In the genomic region with DNA sequence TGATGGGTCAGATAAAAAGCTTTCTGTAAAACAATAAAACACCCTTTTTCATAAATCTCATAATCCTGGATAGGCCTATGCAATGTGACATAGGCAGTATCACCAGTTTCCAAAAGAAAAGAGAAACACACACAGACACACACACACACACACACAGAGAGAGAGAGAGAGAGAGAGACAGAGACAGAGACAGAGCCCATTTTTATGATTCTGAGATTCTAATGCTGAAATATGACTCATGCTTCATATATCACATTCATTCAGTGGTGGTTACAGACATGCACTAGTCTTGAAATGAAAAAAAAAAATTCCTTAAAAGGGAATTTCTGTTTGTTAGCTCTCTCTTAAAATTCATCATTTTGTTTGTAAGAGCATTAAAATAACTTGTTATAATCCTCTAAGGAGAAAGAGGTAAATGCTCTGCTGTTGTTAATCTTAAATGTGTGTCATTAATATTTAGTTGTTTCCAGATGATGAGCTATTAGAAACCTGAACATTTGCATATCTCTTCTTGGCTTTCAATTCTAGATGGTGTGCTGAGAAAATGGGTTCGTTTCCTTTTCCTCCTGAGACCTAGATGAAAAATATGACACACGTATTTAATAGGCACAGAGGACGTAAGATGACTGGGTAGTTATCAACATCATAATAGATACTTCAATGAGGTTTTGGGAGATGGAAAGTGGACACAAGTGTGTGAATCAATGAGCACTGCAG, we compare ENCODE assay signal across 15 cellular contexts.
DNase-seq lines count a peak whose midpoint lies in the region; ATAC-seq, FAIRE-seq and TF ChIP-seq lines count a peak whose summit lies in the region.
"Had no signal": no experiment of that assay in that cellular context is flagged by ENCODE, and none has a peak within 500 bp of the region (broad histone marks: within the 10 kb centered on the region; RNA-seq: fewer than 3 reads in every experiment).

No MANE protein-coding gene starts in this region.

- no peak for TF ChIP-seq POLR2A in H1 (IDR thresholded peaks at IDR 0.05; ENCODE audit: control extremely low read depth in 1 of 2, low read depth in 2 of 2, low read length in 2 of 2)

- no peak for TF ChIP-seq CTCF in H1 (IDR thresholded peaks at IDR 0.05; ENCODE audit: control extremely low read depth in 1 of 3, insufficient read depth in 1 of 3, low read depth in 1 of 3, low read length in 3 of 3)

- no peaks in the 10 kb centered on the region for H3K4me1 Mint-ChIP-seq in natural killer cell treated with Interleukin-12 subunit alpha and Interleukin-12 subunit beta and Interleukin-15 and Interleukin-18, amount 100 ng/mL, for 72 hours (ENCODE audit: low read depth in 2 of 2)
- H3K4me1 Mint-ChIP-seq: central memory CD8-positive, alpha-beta T cell had no signal

- no peak for TF ChIP-seq RAD21 in H1 (IDR thresholded peaks at IDR 0.05 in 1 of 2, conservative IDR thresholded peaks at IDR 0.05 in 1 of 2; ENCODE audit: low read depth in 2 of 2, low read length in 2 of 2)

- FAIRE-seq in H1 (lab: Jason Lieb, UNC) (no peak), urothelium cell line (lab: Jason Lieb, UNC) (no peak)
- FAIRE-seq: keratinocyte had no signal

- TF ChIP-seq EP300 in H1 (IDR thresholded peaks at IDR 0.05; ENCODE audit: borderline replicate concordance in 1 of 2, low read depth in 2 of 2, low read length in 2 of 2) = no peak

- H2BK15ac ChIP-seq in H1 (ENCODE audit: low read length) = no peak overlapping the region

- H4K8ac ChIP-seq in H1 (ENCODE audit: extremely low read depth, insufficient read depth, low read length) = no peak overlapping the region

- no peaks in the 10 kb centered on the region for H3K79me2 ChIP-seq in H1 (ENCODE audit: control insufficient read depth in 1 of 2, insufficient read depth in 2 of 2, low read length in 2 of 2)

- peak overlapping the region; percentile 22; the same call in 1 of the 2 replicates for H2BK12ac ChIP-seq in H1 (ENCODE audit: low read depth, low read length)

- H3K18ac ChIP-seq in H1 (ENCODE audit: extremely low read depth, low read length) = no peak overlapping the region

- no peaks in the 10 kb centered on the region for H3K9me3 ChIP-seq in H1 (ENCODE audit: insufficient read depth in 2 of 2, low read depth in 1 of 2, low read length in 1 of 2)
- H3K9me3 ChIP-seq: testis had no signal

- H4K91ac ChIP-seq in H1 (replicated peaks; ENCODE audit: insufficient read length, low read length) = no peak overlapping the region

- H3K27ac Mint-ChIP-seq in natural killer cell treated with Interleukin-12 subunit alpha and Interleukin-12 subunit beta and Interleukin-15 and Interleukin-18, amount 100 ng/mL, for 72 hours = no peak overlapping the region

- H3K23ac ChIP-seq in H1 (ENCODE audit: insufficient read length) = no peak overlapping the region

- H4K5ac ChIP-seq in H1 (ENCODE audit: insufficient read length, low read depth, low read length) = no peak overlapping the region

- H3K9ac ChIP-seq in H1 (replicated peaks in 1 of 4; ENCODE audit: extremely low read depth in 1 of 4, low read depth in 3 of 4, low read length in 3 of 4) = no peak overlapping the region

- H2BK20ac ChIP-seq in H1 (ENCODE audit: low read length) = 0 out of 2 replicates have a peak overlapping the region, but pooled peaks have one; percentile 17

- H3K4me3 ChIP-seq in H1 (ENCODE audit: extremely low read depth in 1 of 4, insufficient read depth in 2 of 4, low read depth in 3 of 4, low read length in 4 of 4) = no peak overlapping the region
- H3K4me3 ChIP-seq: testis had no signal

- H3K4me1 ChIP-seq in H1 (replicated peaks in 1 of 4; ENCODE audit: control insufficient read depth in 3 of 4, insufficient read depth in 4 of 4, low read length in 3 of 4) = peaks cover 0 to 4% (median 0%) of the 10 kb centered on the region in 4 experiments; a peak in 1 of 7 replicates
- H3K4me1 ChIP-seq: testis had no signal

- H3K27me3 Mint-ChIP-seq in natural killer cell treated with Interleukin-12 subunit alpha and Interleukin-12 subunit beta and Interleukin-15 and Interleukin-18, amount 100 ng/mL, for 72 hours = no peaks in the 10 kb centered on the region
- H3K27me3 Mint-ChIP-seq: central memory CD8-positive, alpha-beta T cell had no signal

- no peaks in the 10 kb centered on the region for H3K27me3 ChIP-seq in H1 (replicated peaks in 1 of 4; ENCODE audit: control insufficient read depth in 3 of 4, extremely low read depth in 1 of 4, insufficient read depth in 3 of 4, low read length in 3 of 4)
- H3K27me3 ChIP-seq: testis had no signal

- WGBS in H1 (ENCODE audit: extremely low coverage in 1 of 2, insufficient coverage in 1 of 2, insufficient read length in 1 of 2, insufficient replicate concordance in 2 of 2, low coverage in 1 of 2, low lambda C conversion rate in 2 of 2, missing lambda C conversion rate in 1 of 2), 2 experiments = 64% methylated on average over 3 of the region's 3 CpGs; no CpG with 5 or more reads in 1 of the 2 experiments

- no peak overlapping the region for H3K4me2 ChIP-seq in H1 (ENCODE audit: insufficient read depth in 1 of 2, low read depth in 2 of 2, low read length in 2 of 2)

- H3K4me3 Mint-ChIP-seq in natural killer cell treated with Interleukin-12 subunit alpha and Interleukin-12 subunit beta and Interleukin-15 and Interleukin-18, amount 100 ng/mL, for 72 hours = no peak overlapping the region
- H3K4me3 Mint-ChIP-seq: central memory CD8-positive, alpha-beta T cell had no signal

- DNase-seq in M059J (ENCODE audit: low read depth) (peak; percentile 1), H1 (ENCODE audit: low read depth in 1 of 2, low spot score in 2 of 2) (no peak), urothelium cell line (ENCODE audit: low spot score) (peak; percentile 3), islet precursor cell (no peak)
- DNase-seq in natural killer cell treated with Interleukin-12 subunit alpha and Interleukin-12 subunit beta and Interleukin-15 and Interleukin-18, amount 100 ng/mL, for 72 hours (ENCODE audit: low spot score) = no peak
- DNase-seq in activated naive CD4-positive, alpha-beta T cell treated with Interleukin-2 at 50 U/mL for 16 hours = no peak
- DNase-seq: activated CD4-positive, alpha-beta T cell treated with anti-CD3 and anti-CD28 coated beads, Interleukin-2, amount 50 U/mL, for 4 hours; NCI-H1092 treated with DMSO at 0.1 percent for 48 hours; NCI-H446 treated with DMSO at 0.1 percent for 48 hours; testis had no signal

- ATAC-seq in GM19463 (IDR thresholded peaks at IDR 0.05; ENCODE audit: unreplicated experiment) = peak; percentile 43
- ATAC-seq in natural killer cell treated with Interleukin-12 subunit alpha and Interleukin-12 subunit beta and Interleukin-15 and Interleukin-18, amount 100 ng/mL, for 72 hours = no peak
- ATAC-seq: esophagus mucosa, Panc1 had no signal

- POLR2A ChIA-PET in H1 (lab: Charles Lee; ENCODE audit: partially characterized antibody) = no interaction called here

- peak overlapping the region; percentile 90 for H2AFZ ChIP-seq in H1 (ENCODE audit: low read length)

- no peak overlapping the region for H2BK120ac ChIP-seq in H1 (replicated peaks; ENCODE audit: low read depth, low read length)

- no peak overlapping the region for H3K56ac ChIP-seq in H1 (replicated peaks; ENCODE audit: insufficient read length, low read depth, low read length)

- no peak overlapping the region for H2BK5ac ChIP-seq in H1 (ENCODE audit: low read depth, low read length)

- no peak overlapping the region for H3K14ac ChIP-seq in H1 (ENCODE audit: insufficient read length)

- CTCF ChIA-PET in H1 (lab: Charles Lee; ENCODE audit: partially characterized antibody) = interaction anchor here (0.9 to 1.2 kb wide), 2 partner anchors 11 to 1539 kb away, joined by 3 read pairs; no protein-coding TSS in a partner anchor

- H4K20me1 ChIP-seq in H1 (replicated peaks in 1 of 2; ENCODE audit: control insufficient read depth in 1 of 2, insufficient read depth in 2 of 2, low read length in 2 of 2) = no peaks in the 10 kb centered on the region

- no peak overlapping the region for H3K4ac ChIP-seq in H1 (replicated peaks; ENCODE audit: insufficient read length, low read depth, low read length)

- H3K36me3 Mint-ChIP-seq in natural killer cell treated with Interleukin-12 subunit alpha and Interleukin-12 subunit beta and Interleukin-15 and Interleukin-18, amount 100 ng/mL, for 72 hours = no peaks in the 10 kb centered on the region

- H3K27ac ChIP-seq in H1 (ENCODE audit: low read depth, low read length) = no peak overlapping the region
- H3K27ac ChIP-seq: testis had no signal

- no peaks in the 10 kb centered on the region for H3K79me1 ChIP-seq in H1 (ENCODE audit: low read depth, low read length)

- peaks cover 11% of the 10 kb centered on the region for H3K9me3 Mint-ChIP-seq in natural killer cell treated with Interleukin-12 subunit alpha and Interleukin-12 subunit beta and Interleukin-15 and Interleukin-18, amount 100 ng/mL, for 72 hours

- H3K23me2 ChIP-seq in H1 (ENCODE audit: low read depth, low read length) = no peaks in the 10 kb centered on the region

- H2AK5ac ChIP-seq in H1 (ENCODE audit: low read depth, low read length) = no peak overlapping the region

- H3K36me3 ChIP-seq in H1 (ENCODE audit: control insufficient read depth in 2 of 4, insufficient read depth in 4 of 4, low read length in 3 of 4) = no peaks in the 10 kb centered on the region

TF ChIP-seq in H1, 55 proteins besides CTCF, POLR2A, EP300 and RAD21:
- no peak for TF ChIP-seq JUND (IDR thresholded peaks at IDR 0.05; ENCODE audit: low read length)
- TF ChIP-seq ZNF274 (IDR thresholded peaks at IDR 0.05; ENCODE audit: borderline replicate concordance, extremely low read depth, low read length) = no peak
- no peak for TF ChIP-seq SIX5 (IDR thresholded peaks at IDR 0.05; ENCODE audit: low read depth, low read length)
- no peak for TF ChIP-seq GABPA (IDR thresholded peaks at IDR 0.05; ENCODE audit: borderline replicate concordance, insufficient read depth, low read length)
- TF ChIP-seq KDM4A (IDR thresholded peaks at IDR 0.05; ENCODE audit: low read depth, low read length, severe bottlenecking) = no peak
- no peak for TF ChIP-seq BRCA1 (IDR thresholded peaks at IDR 0.05; ENCODE audit: low read depth, low read length)

Comparison
In these comparisons a context has a peak if more than half of its experiments do, and no peak if none do; other contexts are left out.
1. DNase-seq: peak in M059J (single experiment) and urothelium cell line (single experiment); none in H1 (0 of 2), natural killer cell treated with Interleukin-12 subunit alpha and Interleukin-12 subunit beta and Interleukin-15 and Interleukin-18, amount 100 ng/mL, for 72 hours (single experiment), islet precursor cell (single experiment) and activated naive CD4-positive, alpha-beta T cell treated with Interleukin-2 at 50 U/mL for 16 hours (single experiment).